Comparison of ENCODE assay signal across 19 cellular contexts in genomic region chr1:39328110-39328509, GRCh38.
DNase-seq lines count a peak whose midpoint lies in the region; ATAC-seq and TF ChIP-seq lines count a peak whose summit lies in the region.
"Had no signal": no experiment of that assay in that cellular context is flagged by ENCODE, and none has a peak within 500 bp of the region (broad histone marks: within the 10 kb centered on the region; RNA-seq: fewer than 3 reads in every experiment).

No MANE protein-coding gene starts in this region.

- peak overlapping the region; percentile 3 for H3K27ac ChIP-seq in vagina
- H3K27ac ChIP-seq: ovary had no signal

- no peaks in the 10 kb centered on the region for H3K27me3 ChIP-seq in vagina
- H3K27me3 ChIP-seq: ovary had no signal

- H3K4me3 ChIP-seq in vagina = no peak overlapping the region
- H3K4me3 ChIP-seq: ovary had no signal

- no peak for TF ChIP-seq CTCF in vagina (IDR thresholded peaks at IDR 0.05)

- no peaks in the 10 kb centered on the region for H3K9me3 ChIP-seq in vagina
- H3K9me3 ChIP-seq: ovary, SK-N-SH had no signal

- no peak for DNase-seq in activated naive CD4-positive, alpha-beta T cell treated with anti-CD3 and anti-CD28 coated beads for 36 hours
- DNase-seq in activated naive CD4-positive, alpha-beta T cell treated with Interleukin-2 at 50 U/mL for 16 hours = no peak
- no peak for DNase-seq in activated naive CD8-positive, alpha-beta T cell treated with anti-CD3 and anti-CD28 coated beads, Interleukin-2, amount 50 U/mL, for 24 hours
- DNase-seq in natural killer cell treated with Interleukin-12 subunit alpha and Interleukin-12 subunit beta and Interleukin-15 and Interleukin-18, amount 100 ng/mL, for 72 hours (ENCODE audit: low spot score) = no peak
- DNase-seq in vagina (ENCODE audit: extremely low spot score in 2 of 2) (no peak), D341Med (ENCODE audit: low spot score) (no peak), NCI-H1092 (lab: John Stamatoyannopoulos, UW) (no peak)
- DNase-seq: ACHN; activated CD8-positive, alpha-beta memory T cell treated with anti-CD3 and anti-CD28 coated beads, Interleukin-2, amount 50 U/mL, for 4 hours; Calu3; NCI-H1930; NCI-H524 treated with DMSO at 0.1 percent for 48 hours; ovary; PC-3; SK-N-SH; substantia nigra had no signal

- H3K4me3 Mint-ChIP-seq in activated naive CD4-positive, alpha-beta T cell treated with anti-CD3 and anti-CD28 coated beads for 36 hours = no peak overlapping the region
- peak overlapping the region; percentile 11 for H3K4me3 Mint-ChIP-seq in activated naive CD8-positive, alpha-beta T cell treated with anti-CD3 and anti-CD28 coated beads, Interleukin-2, amount 50 U/mL, for 24 hours
- peak overlapping the region; percentile 79 for H3K4me3 Mint-ChIP-seq in natural killer cell treated with Interleukin-12 subunit alpha and Interleukin-12 subunit beta and Interleukin-15 and Interleukin-18, amount 100 ng/mL, for 72 hours
- H3K4me3 Mint-ChIP-seq: mesothelial cell of epicardium had no signal

- peaks cover 29% of the 10 kb centered on the region for H3K36me3 Mint-ChIP-seq in activated naive CD4-positive, alpha-beta T cell treated with anti-CD3 and anti-CD28 coated beads for 36 hours (ENCODE audit: low read depth)
- H3K36me3 Mint-ChIP-seq in activated naive CD8-positive, alpha-beta T cell treated with anti-CD3 and anti-CD28 coated beads, Interleukin-2, amount 50 U/mL, for 24 hours (ENCODE audit: low read depth) = peaks cover 29% of the 10 kb centered on the region
- peaks cover 29% of the 10 kb centered on the region for H3K36me3 Mint-ChIP-seq in natural killer cell treated with Interleukin-12 subunit alpha and Interleukin-12 subunit beta and Interleukin-15 and Interleukin-18, amount 100 ng/mL, for 72 hours

- H3K27me3 Mint-ChIP-seq in activated naive CD4-positive, alpha-beta T cell treated with anti-CD3 and anti-CD28 coated beads for 36 hours (ENCODE audit: low read depth) = no peaks in the 10 kb centered on the region
- H3K27me3 Mint-ChIP-seq in activated naive CD8-positive, alpha-beta T cell treated with anti-CD3 and anti-CD28 coated beads, Interleukin-2, amount 50 U/mL, for 24 hours = no peaks in the 10 kb centered on the region
- H3K27me3 Mint-ChIP-seq in natural killer cell treated with Interleukin-12 subunit alpha and Interleukin-12 subunit beta and Interleukin-15 and Interleukin-18, amount 100 ng/mL, for 72 hours = no peaks in the 10 kb centered on the region

- H3K36me3 ChIP-seq in vagina = peaks cover 0 to 65% of the 10 kb centered on the region in 2 donors
- H3K36me3 ChIP-seq: ovary had no signal

- intact Hi-C loops in activated naive CD4-positive, alpha-beta T cell treated with anti-CD3 and anti-CD28 coated beads for 36 hours (cut with micrococcal nuclease) = no loop called here
- intact Hi-C loops in vagina (cut with DNase I) = no loop called here

- TF ChIP-seq POLR2A in vagina (IDR thresholded peaks at IDR 0.05) = no peak

- ATAC-seq in activated naive CD8-positive, alpha-beta T cell treated with anti-CD3 and anti-CD28 coated beads, Interleukin-2, amount 50 U/mL, for 24 hours = peak; percentile 61
- ATAC-seq in natural killer cell treated with Interleukin-12 subunit alpha and Interleukin-12 subunit beta and Interleukin-15 and Interleukin-18, amount 100 ng/mL, for 72 hours = peak; percentile 61 to 78
- ATAC-seq in GM21786 (IDR thresholded peaks at IDR 0.05; ENCODE audit: unreplicated experiment) = no peak
- ATAC-seq: esophagus mucosa, PC-3 had no signal

- CTCF ChIA-PET in activated naive CD4-positive, alpha-beta T cell treated with anti-CD3 and anti-CD28 coated beads for 36 hours (lab: Charles Lee) = interaction anchor here (0.6 kb wide), 1 partner anchor 149 kb away, joined by 3 read pairs; no protein-coding TSS in a partner anchor

- H3K27ac Mint-ChIP-seq in activated naive CD4-positive, alpha-beta T cell treated with anti-CD3 and anti-CD28 coated beads for 36 hours = peak overlapping the region; percentile 61
- H3K27ac Mint-ChIP-seq in activated naive CD8-positive, alpha-beta T cell treated with anti-CD3 and anti-CD28 coated beads, Interleukin-2, amount 50 U/mL, for 24 hours = peak overlapping the region; percentile 23
- H3K27ac Mint-ChIP-seq in natural killer cell treated with Interleukin-12 subunit alpha and Interleukin-12 subunit beta and Interleukin-15 and Interleukin-18, amount 100 ng/mL, for 72 hours = peak overlapping the region in 1 of 2 donors; percentile 83
- H3K27ac Mint-ChIP-seq: mesothelial cell of epicardium had no signal

- no peaks in the 10 kb centered on the region for H3K9me3 Mint-ChIP-seq in activated naive CD4-positive, alpha-beta T cell treated with anti-CD3 and anti-CD28 coated beads for 36 hours
- no peaks in the 10 kb centered on the region for H3K9me3 Mint-ChIP-seq in activated naive CD8-positive, alpha-beta T cell treated with anti-CD3 and anti-CD28 coated beads, Interleukin-2, amount 50 U/mL, for 24 hours
- no peaks in the 10 kb centered on the region for H3K9me3 Mint-ChIP-seq in natural killer cell treated with Interleukin-12 subunit alpha and Interleukin-12 subunit beta and Interleukin-15 and Interleukin-18, amount 100 ng/mL, for 72 hours
- H3K9me3 Mint-ChIP-seq: mesothelial cell of epicardium had no signal

- peaks cover 12% of the 10 kb centered on the region for H3K4me1 Mint-ChIP-seq in activated naive CD4-positive, alpha-beta T cell treated with anti-CD3 and anti-CD28 coated beads for 36 hours (ENCODE audit: low read depth)
- peaks cover 14% of the 10 kb centered on the region for H3K4me1 Mint-ChIP-seq in activated naive CD8-positive, alpha-beta T cell treated with anti-CD3 and anti-CD28 coated beads, Interleukin-2, amount 50 U/mL, for 24 hours
- H3K4me1 Mint-ChIP-seq in natural killer cell treated with Interleukin-12 subunit alpha and Interleukin-12 subunit beta and Interleukin-15 and Interleukin-18, amount 100 ng/mL, for 72 hours (ENCODE audit: low read depth in 2 of 2) = peaks cover 40 to 49% of the 10 kb centered on the region in 2 donors
- H3K4me1 Mint-ChIP-seq: mesothelial cell of epicardium had no signal

- H3K4me1 ChIP-seq in vagina = no peaks in the 10 kb centered on the region
